Comparison of ENCODE assay signal across 8 cellular contexts in genomic region chr17:64491034-64491860, GRCh38. TPM values are rescaled to one million over a fixed set of nuclear protein-coding genes. Genes with fewer than 3 reads are reported as not detected.
A peak's percentile ranks its signal among the peaks of the same experiment; 100 is the strongest.
DNase-seq lines count a peak whose midpoint lies in the region; ATAC-seq, FAIRE-seq and TF ChIP-seq lines count a peak whose summit lies in the region.

No MANE protein-coding gene starts in this region.

- 89 to 91% methylated on average over 13 of the region's 13 CpGs for WGBS in pancreas, 2 donors

- DNase-seq in AG10803 (ENCODE audit: low read depth) (peak; percentile 25), HL-60 (ENCODE audit: low read depth in 1 of 2, low spot score in 1 of 2) (peak; percentile 39 to 68), WTC11 (ENCODE audit: low spot score) (peak; percentile 29), pancreas (no peak), urothelium cell line (ENCODE audit: low spot score) (no peak), NCI-H2081 (lab: John Stamatoyannopoulos, UW) (no peak)
- peak; percentile 24 for DNase-seq in effector CD4-positive, alpha-beta T cell

- H3K9me3 ChIP-seq in pancreas = no peaks in the 10 kb centered on the region

- H3K36me3 ChIP-seq in pancreas = peaks cover 0 to 15% (median 0%) of the 10 kb centered on the region in 3 donors

- H3K9me3 Mint-ChIP-seq in WTC11 = peaks cover 10% of the 10 kb centered on the region

- H3K27ac Mint-ChIP-seq in WTC11 = no peak overlapping the region

- intact Hi-C loops in pancreas (cut with DNase I) = no loop called here

- peaks cover 71% of the 10 kb centered on the region for H3K36me3 Mint-ChIP-seq in WTC11

- no peaks in the 10 kb centered on the region for H3K27me3 Mint-ChIP-seq in WTC11 (ENCODE audit: low read depth)

- POLR2A ChIA-PET in WTC11 (lab: Charles Lee) = interaction anchor here (0.7 kb wide), 1 partner anchor 45 kb away, joined by 3 read pairs; no protein-coding TSS in a partner anchor

- peak; percentile 70 for TF ChIP-seq CTCF in AG10803 (conservative IDR thresholded peaks at IDR 0.05; ENCODE audit: low read length)
- TF ChIP-seq CTCF in HL-60 (IDR thresholded peaks at IDR 0.05; ENCODE audit: insufficient read depth, low read length) = peak; percentile 59
- peak; percentile 36; the same call in 1 of the 2 replicates for TF ChIP-seq CTCF in WTC11 (IDR thresholded peaks at IDR 0.05)
- peak in 1 of 4 donors; percentile 14 for TF ChIP-seq CTCF in pancreas (IDR thresholded peaks at IDR 0.05)

- FAIRE-seq in pancreas (lab: Jason Lieb, UNC) = no peak
- no peak for FAIRE-seq in urothelium cell line (lab: Jason Lieb, UNC)

- H3K4me3 ChIP-seq in AG10803 (ENCODE audit: low read length) (no peak overlapping the region), HL-60 (replicated peaks; ENCODE audit: insufficient read depth, low read length) (no peak overlapping the region), pancreas (no peak overlapping the region)

- ATAC-seq in WTC11 (peak; percentile 78), pancreas (peak in 3 of 4 donors; percentile 56 to 65 (median 62)), HG02642 (IDR thresholded peaks at IDR 0.05; ENCODE audit: poor library complexity, unreplicated experiment) (no peak)

- H3K27ac ChIP-seq in HL-60 (replicated peaks) (no peak overlapping the region), pancreas (no peak overlapping the region)

- peaks cover 0 to 18% (median 8%) of the 10 kb centered on the region in 3 donors for H3K4me1 ChIP-seq in pancreas

- no peaks in the 10 kb centered on the region for H3K27me3 ChIP-seq in HL-60 (ENCODE audit: insufficient read depth, poor library complexity, severe bottlenecking)
- H3K27me3 ChIP-seq in pancreas = no peaks in the 10 kb centered on the region

- H3K4me1 Mint-ChIP-seq in WTC11 = peaks cover 19% of the 10 kb centered on the region

- H3K4me3 Mint-ChIP-seq in WTC11 = no peak overlapping the region

- CTCF ChIA-PET in WTC11 (lab: Charles Lee) = interaction anchor here (0.5 to 5.0 kb wide), 25 partner anchors 10 to 321 kb away, joined by 3 to 97 read pairs (median 3); partner anchors contain the start of genes CEP95 and DDX5

TF ChIP-seq in WTC11, 78 proteins besides CTCF, POLR2A, EP300 and RAD21:
- TF ChIP-seq FOXP4 (CRISPR knock-in tag; IDR thresholded peaks at IDR 0.05) = no peak
- TF ChIP-seq E2F1 (CRISPR knock-in tag; IDR thresholded peaks at IDR 0.05) = no peak

RNA-seq across cellular contexts. Expression of gene POLG2, which starts 5.6 kb away (rescaled TPM):
- 38.5 to 44.3 TPM (median 42.7 TPM) in 3 replicates for total RNA-seq in WTC11 (2021)
- total RNA-seq in pancreas = 10 to 100 TPM in 1 of 6 donors, 1 to 10 TPM in 5; 4.8 to 12.9 (median 6.9) TPM
- 10 to 100 TPM in 1 of 2 donors, 1 to 10 TPM in 1; 9.6 to 12.1 TPM for polyA plus RNA-seq in pancreas

RNA-seq across cellular contexts. Expression of gene DDX5, which starts 14.8 kb away (rescaled TPM):
- 543 to 612 TPM (median 563 TPM) in 3 replicates for total RNA-seq in WTC11 (2021)
- 100 to 1,000 TPM; 145 to 398 (median 199) TPM for total RNA-seq in pancreas
- 100 to 1,000 TPM; 249 to 372 TPM for polyA plus RNA-seq in pancreas

RNA-seq across cellular contexts. Expression of gene CEP95, which starts 15.5 kb away (rescaled TPM):
- total RNA-seq in WTC11 (2021) (59.8 to 63.8 TPM (median 59.9 TPM) in 3 replicates), pancreas (10 to 100 TPM; 10.0 to 25.9 (median 18.2) TPM)
- 10 to 100 TPM; 34.8 to 80.8 TPM for polyA plus RNA-seq in pancreas

RNA-seq across cellular contexts. Expression of gene MILR1, which starts 42.3 kb away (rescaled TPM):
- total RNA-seq in WTC11 (2021) = not detected in 3 replicates
- 1 to 10 TPM in 4 of 6 donors, under 1 TPM in 2; 0.51 to 6.3 (median 1.1) TPM for total RNA-seq in pancreas
- 1 to 10 TPM; 1.5 to 2.4 TPM for polyA plus RNA-seq in pancreas

Comparison
In these comparisons a context has a peak if more than half of its experiments do, and no peak if none do; other contexts are left out.
1. DNase-seq: peak in AG10803 (single experiment), HL-60 (2 of 2), WTC11 (single experiment) and effector CD4-positive, alpha-beta T cell (single experiment); none in pancreas (0 of 6), urothelium cell line (single experiment) and NCI-H2081 (0 of 2).